Comparison of ENCODE assay signal across 6 cellular contexts in genomic region chr6:123223461-123223860, GRCh38.
"Had no signal": no experiment of that assay in that cellular context is flagged by ENCODE, and none has a peak within 500 bp of the region (broad histone marks: within the 10 kb centered on the region; RNA-seq: fewer than 3 reads in every experiment).

No MANE protein-coding gene starts in this region.

- H3K4me3 ChIP-seq: HAP-1, K562 had no signal

- DNase-seq: GOT3, H7, IMR-90 had no signal

- H3K4me1 ChIP-seq: HAP-1 had no signal

- ATAC-seq: HCT116, K562 had no signal

- H3K36me3 ChIP-seq: HAP-1 had no signal

- H3K9me3 ChIP-seq: HAP-1 had no signal
